ENCODE assay signal across 8 cellular contexts in the genomic region with DNA sequence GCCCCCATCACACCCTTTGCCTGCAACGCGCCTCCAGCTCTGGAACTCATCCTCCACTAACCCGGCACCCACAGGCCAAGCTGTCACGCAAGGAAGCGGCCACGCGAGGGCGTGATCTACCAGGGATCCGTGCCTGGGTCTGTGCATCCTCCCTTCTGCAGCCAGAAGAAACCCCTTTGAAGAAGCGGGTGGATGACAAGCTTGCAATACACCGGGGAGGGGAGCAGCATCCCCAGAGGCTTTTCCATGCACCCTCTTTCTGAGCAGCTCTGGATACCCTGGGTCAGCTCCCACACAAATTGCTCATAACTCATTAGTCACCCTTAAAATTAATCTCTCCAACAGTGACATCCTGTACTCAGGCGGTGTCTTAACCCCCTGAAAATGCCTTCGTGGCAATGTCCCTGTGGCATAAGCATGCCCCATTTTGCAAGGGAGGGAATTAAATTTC. TPM values are rescaled to one million over a fixed set of nuclear protein-coding genes. Genes with fewer than 3 reads are reported as not detected.
DNase-seq lines count a peak whose midpoint lies in the region; ATAC-seq, FAIRE-seq and TF ChIP-seq lines count a peak whose summit lies in the region.

No MANE protein-coding gene starts in this region.

- TF ChIP-seq CTCF in chondrocyte (IDR thresholded peaks at IDR 0.05) = peak; percentile 83
- TF ChIP-seq CTCF in lower lobe of right lung (IDR thresholded peaks at IDR 0.05) = peak; percentile 57

- peak; percentile 50 for FAIRE-seq in GM12892 (lab: Jason Lieb, UNC)

- no peaks in the 10 kb centered on the region for H3K36me3 ChIP-seq in lower lobe of right lung

- DNase-seq in 8988T = peak; percentile 61
- peak; percentile 52 for DNase-seq in GM12892 (ENCODE audit: insufficient read length)
- DNase-seq in NCI-H2196 treated with DMSO at 0.1 percent for 48 hours (lab: John Stamatoyannopoulos, UW; ENCODE audit: unreplicated experiment) = peak; percentile 25
- peak; percentile 84 for DNase-seq in activated CD4-positive, alpha-beta T cell treated with anti-CD3 and anti-CD28 coated beads for 48 hours
- no peak for DNase-seq in chondrocyte (ENCODE audit: low spot score)
- DNase-seq in lower lobe of right lung = peak; percentile 64
- peak; percentile 45 for DNase-seq in stimulated activated CD8-positive, alpha-beta memory T cell treated with anti-CD3 and anti-CD28 coated beads, Interleukin-12 subunit alpha, Interleukin-12 subunit beta, amount 100 ng/mL, for 4 hours (ENCODE audit: low read depth)

- no peak overlapping the region for H3K27ac Mint-ChIP-seq in chondrocyte (ENCODE audit: unreplicated experiment)

- no peak overlapping the region for H3K4me3 Mint-ChIP-seq in chondrocyte (ENCODE audit: unreplicated experiment)

- H3K4me3 ChIP-seq in lower lobe of right lung = no peak overlapping the region

- no peaks in the 10 kb centered on the region for H3K36me3 Mint-ChIP-seq in chondrocyte (ENCODE audit: low read depth)

- peak; percentile 53 to 64 for ATAC-seq in lower lobe of right lung
- ATAC-seq in GM21423 (IDR thresholded peaks at IDR 0.05; ENCODE audit: unreplicated experiment) = no peak

- no peaks in the 10 kb centered on the region for H3K9me3 ChIP-seq in lower lobe of right lung

- H3K27me3 ChIP-seq in lower lobe of right lung (ENCODE audit: low read depth) = no peaks in the 10 kb centered on the region

- intact Hi-C loops in lower lobe of right lung (cut with DNase I) = no loop called here

- H3K4me1 ChIP-seq in lower lobe of right lung = no peaks in the 10 kb centered on the region

- H3K9me3 Mint-ChIP-seq in chondrocyte (ENCODE audit: low read depth) = no peaks in the 10 kb centered on the region

- peaks cover 2% of the 10 kb centered on the region for H3K4me1 Mint-ChIP-seq in chondrocyte (ENCODE audit: low read depth)

- peaks cover under 1% of the 10 kb centered on the region for H3K27me3 Mint-ChIP-seq in chondrocyte (ENCODE audit: low read depth)

- TF ChIP-seq POLR2A in GM12892 (IDR thresholded peaks at IDR 0.05; ENCODE audit: low read depth, low read length) = no peak

- H3K27ac ChIP-seq in lower lobe of right lung = no peak overlapping the region

RNA-seq across cellular contexts. Expression of a gene that starts 47.6 kb away (rescaled TPM):
- 33.9 TPM for polyA plus RNA-seq in GM12892 (2012; ENCODE audit: missing spikeins)
- 27.1 to 33.7 TPM (median 29.4 TPM) in 3 replicates for total RNA-seq in chondrocyte
- total RNA-seq in lower lobe of right lung = 16.0 TPM
